Comparison of ENCODE assay signal across 9 cellular contexts in genomic region chr20:50691585-50692552, GRCh38. TPM values are rescaled to one million over a fixed set of nuclear protein-coding genes. Genes with fewer than 3 reads are reported as not detected.
A peak's percentile ranks its signal among the peaks of the same experiment; 100 is the strongest.
DNase-seq lines count a peak whose midpoint lies in the region; ATAC-seq and TF ChIP-seq lines count a peak whose summit lies in the region.
"Had no signal": no experiment of that assay in that cellular context is flagged by ENCODE, and none has a peak within 500 bp of the region (broad histone marks: within the 10 kb centered on the region; RNA-seq: fewer than 3 reads in every experiment).

No MANE protein-coding gene starts in this region.

- peaks cover 9 to 15% of the 10 kb centered on the region in 2 donors for H3K4me1 Mint-ChIP-seq in stimulated activated naive B cell treated with anti-CD40 and anti-IgM and Interleukin-4, amounts not matched to agents 10 μg/mL and 1 μg/mL and 100 μg/mL, for 72 hours

- ATAC-seq in IMR-90 (ENCODE audit: low read depth), result peak; percentile 73
- no peak for ATAC-seq in stimulated activated naive B cell treated with anti-CD40 and anti-IgM and Interleukin-4, amounts not matched to agents 10 μg/mL and 1 μg/mL and 100 μg/mL, for 72 hours (replicated peaks)

- no peak overlapping the region for H2BK5ac ChIP-seq in IMR-90 (ENCODE audit: low read depth, low read length, poor library complexity, severe bottlenecking)

- peaks cover 7% of the 10 kb centered on the region for H3K9me1 ChIP-seq in IMR-90 (ENCODE audit: insufficient read depth, low read length)

- peak overlapping the region; percentile 55 for H3K9ac ChIP-seq in IMR-90 (ENCODE audit: low read depth, low read length)

- H3K27me3 Mint-ChIP-seq in stimulated activated naive B cell treated with anti-CD40 and anti-IgM and Interleukin-4, amounts not matched to agents 10 μg/mL and 1 μg/mL and 100 μg/mL, for 72 hours, result peaks cover 45 to 66% of the 10 kb centered on the region in 2 donors

- peak overlapping the region; percentile 90 for H3K18ac ChIP-seq in IMR-90 (ENCODE audit: low read depth, low read length)

- H3K4ac ChIP-seq in IMR-90 (ENCODE audit: low read depth, low read length), result peak overlapping the region; percentile 92

- H4K20me1 ChIP-seq in IMR-90 (ENCODE audit: insufficient read depth, low read length), result no peaks in the 10 kb centered on the region

- dilution Hi-C loops in IMR-90 (cut with HindIII; ENCODE audit: low sequenced_read_pairs, unreplicated experiment), result no loop called here

- H3K4me2 ChIP-seq in IMR-90 (ENCODE audit: low read depth, low read length), result peak overlapping the region; percentile 75

- no TSS peak for BruUV-seq in IMR-90 (replicated peaks; lab: Mats Ljungman, UMichigan)

- H3K9me3 Mint-ChIP-seq in stimulated activated naive B cell treated with anti-CD40 and anti-IgM and Interleukin-4, amounts not matched to agents 10 μg/mL and 1 μg/mL and 100 μg/mL, for 72 hours, result no peaks in the 10 kb centered on the region

- no peak overlapping the region for H3K27ac Mint-ChIP-seq in stimulated activated naive B cell treated with anti-CD40 and anti-IgM and Interleukin-4, amounts not matched to agents 10 μg/mL and 1 μg/mL and 100 μg/mL, for 72 hours

- H3K14ac ChIP-seq in IMR-90 (replicated peaks; ENCODE audit: low read depth, low read length), result peak overlapping the region; percentile 82

- peak; percentile 69 for DNase-seq in IMR-90
- peak; percentile 55 for DNase-seq in left kidney (ENCODE audit: low read depth, low spot score)
- no peak for DNase-seq in stimulated activated naive B cell treated with anti-CD40 and anti-IgM and Interleukin-4, amounts not matched to agents 10 μg/mL and 1 μg/mL and 100 μg/mL, for 72 hours
- DNase-seq in KBM-7, result no peak
- DNase-seq in mesenteric fat pad (ENCODE audit: low spot score), result no peak
- DNase-seq in stimulated activated CD4-positive, alpha-beta T cell treated with anti-CD3 and anti-CD28 coated beads, Interleukin-2, amount 100 ng/mL, for 48 hours, result no peak
- DNase-seq in NCI-H187 treated with DMSO at 0.1 percent for 48 hours (lab: John Stamatoyannopoulos, UW), result no peak
- DNase-seq: NCI-H1694 had no signal

- TF ChIP-seq CTCF in IMR-90 (conservative IDR thresholded peaks at IDR 0.05; ENCODE audit: low read depth, low read length), result no peak

- peak overlapping the region; percentile 31 for H4K5ac ChIP-seq in IMR-90 (ENCODE audit: low read depth, low read length)

- H4K91ac ChIP-seq in IMR-90 (ENCODE audit: insufficient read depth, low read depth, low read length), result peak overlapping the region; percentile 73

- peak overlapping the region; percentile 73 for H2AK9ac ChIP-seq in IMR-90 (replicated peaks; ENCODE audit: low read depth, low read length, poor library complexity)

- H3K4me1 ChIP-seq in IMR-90 (ENCODE audit: control insufficient read depth, insufficient read depth, low read length), result peaks cover 25% of the 10 kb centered on the region

- H3K23ac ChIP-seq in IMR-90 (ENCODE audit: low read depth, low read length), result peak overlapping the region; percentile 68; the same call in 1 of the 2 replicates

- POLR2A ChIA-PET in IMR-90 (lab: Charles Lee; ENCODE audit: unreplicated experiment), result interaction anchor here (0.5 kb wide), 1 partner anchor 11 kb away, joined by 7 read pairs; no protein-coding TSS in a partner anchor

- H3K36me3 ChIP-seq in IMR-90 (ENCODE audit: control insufficient read depth, insufficient read depth, low read length), result no peaks in the 10 kb centered on the region

- 37% methylated on average over 6 of the region's 22 CpGs; no CpG with 5 or more reads in 1 of the 2 experiments for WGBS in IMR-90 (ENCODE audit: extremely low coverage in 2 of 2, insufficient read length in 1 of 2), 2 experiments

- H3K36me3 Mint-ChIP-seq in stimulated activated naive B cell treated with anti-CD40 and anti-IgM and Interleukin-4, amounts not matched to agents 10 μg/mL and 1 μg/mL and 100 μg/mL, for 72 hours, result no peaks in the 10 kb centered on the region

- H2BK20ac ChIP-seq in IMR-90 (ENCODE audit: low read depth, low read length), result peak overlapping the region; percentile 60

- H3K27me3 ChIP-seq in IMR-90 (ENCODE audit: control insufficient read depth, insufficient read depth, low read length), result no peaks in the 10 kb centered on the region

- H2BK15ac ChIP-seq in IMR-90 (ENCODE audit: low read depth, low read length), result peak overlapping the region; percentile 85; the same call in 2 of the 3 replicates

- H3K79me1 ChIP-seq in IMR-90 (ENCODE audit: low read depth in 1 of 2, low read length in 2 of 2), result peaks cover 0 to 10% of the 10 kb centered on the region in 2 experiments; a peak in 1 of 4 replicates

- intact Hi-C loops in IMR-90 (cut with micrococcal nuclease), result loop anchor here (2.0 kb wide), 1 partner anchor 39 kb away; the partner anchor contains the start of gene PARD6B

- H3K4me3 ChIP-seq in IMR-90 (ENCODE audit: insufficient read depth, low read depth, low read length), result peak overlapping the region; percentile 20

- in situ Hi-C loops in IMR-90 (cut with MboI; ENCODE audit: low sequenced_read_pairs), result no loop called here
- in situ Hi-C loops in KBM-7 (cut with MboI; ENCODE audit: low pct_unique_long_range_greater_than_20kb, low sequenced_read_pairs), result no loop called here

- H3K27ac ChIP-seq in IMR-90 (ENCODE audit: insufficient read depth, low read length) (peak overlapping the region; percentile 54), cingulate gyrus (ENCODE audit: low read depth, low read length) (peak overlapping the region; percentile 29)

- TF ChIP-seq POLR2A in IMR-90 (IDR thresholded peaks at IDR 0.05; ENCODE audit: low read depth, low read length), result no peak

- H2BK120ac ChIP-seq in IMR-90 (ENCODE audit: low read depth, low read length), result peak overlapping the region; percentile 93

- TF ChIP-seq RAD21 in IMR-90 (IDR thresholded peaks at IDR 0.05; ENCODE audit: low read length), result no peak

- peak overlapping the region; percentile 70 to 93; a peak in 3 of 4 replicates for H4K8ac ChIP-seq in IMR-90 (ENCODE audit: low read depth in 2 of 2, low read length in 2 of 2)

- H2AK5ac ChIP-seq in IMR-90 (ENCODE audit: low read depth, low read length), result peak overlapping the region; percentile 90

- H3K4me3 Mint-ChIP-seq in stimulated activated naive B cell treated with anti-CD40 and anti-IgM and Interleukin-4, amounts not matched to agents 10 μg/mL and 1 μg/mL and 100 μg/mL, for 72 hours, result peak overlapping the region; percentile 49 to 56

- H3K56ac ChIP-seq in IMR-90 (ENCODE audit: extremely low read depth, insufficient read depth, low read length), result no peak overlapping the region

- CTCF ChIA-PET in IMR-90 (lab: Yijun Ruan, JAX), result interaction anchor here (1.0 to 1.1 kb wide), 2 partner anchors 22 to 40 kb away, joined by 3 to 4 read pairs; no protein-coding TSS in a partner anchor

- no peaks in the 10 kb centered on the region for H3K9me3 ChIP-seq in IMR-90 (ENCODE audit: control insufficient read depth, insufficient read depth, low read length)

- H2AFZ ChIP-seq in IMR-90 (replicated peaks; ENCODE audit: low read length, poor library complexity), result peak overlapping the region; percentile 92

TF ChIP-seq in IMR-90, 13 proteins besides CTCF, POLR2A, EP300 and RAD21:
- TF ChIP-seq CEBPB (IDR thresholded peaks at IDR 0.05; ENCODE audit: low read depth, low read length) (no peak), FOS (IDR thresholded peaks at IDR 0.05; ENCODE audit: low read depth, low read length) (no peak)

RNA-seq across cellular contexts. Expression of gene RIPOR3, which starts 0.5 kb away (rescaled TPM):
- total RNA-seq in IMR-90 (2012; rRNA removed), result 0.28 and 0.54 TPM in 2 replicates
- 1.7 TPM in 2 replicates for polyA plus RNA-seq in IMR-90 (2012; rRNA removed)
- polyA plus RNA-seq in IMR-90 (2012; cell fraction: cytosol; rRNA removed), result 0.28 and 0.71 TPM in 2 replicates
- 11.7 and 15.4 TPM in 2 replicates for polyA plus RNA-seq in IMR-90 (2012; cell fraction: nucleus; rRNA removed; ENCODE audit: low replicate concordance)
- 19.7 TPM for total RNA-seq in mesenteric fat pad

RNA-seq across cellular contexts. Expression of gene PARD6B, which starts 39.5 kb away (rescaled TPM):
- total RNA-seq in IMR-90 (2012; rRNA removed) (0.90 and 1.4 TPM in 2 replicates), mesenteric fat pad (2.0 TPM)
- polyA plus RNA-seq in IMR-90 (2012; rRNA removed), result 0.14 and 0.17 TPM in 2 replicates
- 0.05 and 0.08 TPM in 2 replicates for polyA plus RNA-seq in IMR-90 (2012; cell fraction: cytosol; rRNA removed)
- polyA plus RNA-seq in IMR-90 (2012; cell fraction: nucleus; rRNA removed; ENCODE audit: low replicate concordance), result 0.07 and 0.25 TPM in 2 replicates

Comparison
In these comparisons a context has a peak if more than half of its experiments do, and no peak if none do; other contexts are left out.
1. DNase-seq: peak in IMR-90 (single experiment) and left kidney (single experiment); none in stimulated activated naive B cell treated with anti-CD40 and anti-IgM and Interleukin-4, amounts not matched to agents 10 μg/mL and 1 μg/mL and 100 μg/mL, for 72 hours (single experiment), KBM-7 (single experiment), mesenteric fat pad (single experiment), stimulated activated CD4-positive, alpha-beta T cell treated with anti-CD3 and anti-CD28 coated beads, Interleukin-2, amount 100 ng/mL, for 48 hours (0 of 2) and NCI-H187 treated with DMSO at 0.1 percent for 48 hours (single experiment).
2. RNA of gene RIPOR3, which starts 0.5 kb away (total RNA-seq): 19.7 TPM in mesenteric fat pad (single experiment); 0.28 to 0.54 TPM in IMR-90; every median in the first group is over 10 times any median in the second.